In genomic region chr22:29553391-29554224, GRCh38 we compare ENCODE assay signal across 1 cellular context.
TF ChIP-seq lines count a peak whose summit lies in the region.

Gene THOC5 (minus strand): TSS chr22:29553757. CDS start chr22:29549147, 4,610 bp downstream.

TF ChIP-seq in HepG2, 621 proteins besides CTCF, POLR2A, EP300 and RAD21 (continued from another document and continues in another):
- TF ChIP-seq SIN3A (IDR thresholded peaks at IDR 0.05; ENCODE audit: borderline replicate concordance, low read depth, low read length) = peak; percentile 92
- peak; percentile 44; the same call in 1 of the 2 replicates for TF ChIP-seq MEIS1 (CRISPR knock-in tag; IDR thresholded peaks at IDR 0.05; ENCODE audit: borderline replicate concordance)
- no peak for TF ChIP-seq BCLAF1 (IDR thresholded peaks at IDR 0.05)
- TF ChIP-seq ZNF816 (CRISPR knock-in tag; IDR thresholded peaks at IDR 0.05; ENCODE audit: borderline replicate concordance) = peak; percentile 84; the same call in 1 of the 2 replicates
- TF ChIP-seq CSRNP1 (CRISPR knock-in tag; IDR thresholded peaks at IDR 0.05) = no peak
- TF ChIP-seq TFE3 (CRISPR knock-in tag; IDR thresholded peaks at IDR 0.05) = no peak
- TF ChIP-seq MEIS2 (CRISPR knock-in tag; IDR thresholded peaks at IDR 0.05) = no peak; the same call in 1 of the 2 replicates
- TF ChIP-seq FOXO4 (CRISPR knock-in tag; conservative IDR thresholded peaks at IDR 0.05) = no peak
- no peak for TF ChIP-seq NBN (conservative IDR thresholded peaks at IDR 0.05)
- TF ChIP-seq ZBTB10 (CRISPR knock-in tag; IDR thresholded peaks at IDR 0.05; ENCODE audit: borderline replicate concordance) = no peak
- TF ChIP-seq ELF1 (CRISPR knock-in tag; IDR thresholded peaks at IDR 0.05) = peak; percentile 97
- TF ChIP-seq PRDM10 (CRISPR knock-in tag; IDR thresholded peaks at IDR 0.05; ENCODE audit: low read depth) = no peak
- no peak for TF ChIP-seq ZNF10 (CRISPR knock-in tag; IDR thresholded peaks at IDR 0.05; ENCODE audit: borderline replicate concordance, low read depth)
- no peak for TF ChIP-seq ZNF781 (CRISPR knock-in tag; IDR thresholded peaks at IDR 0.05; ENCODE audit: borderline replicate concordance, not compliant biosample characterization)
- peak; percentile 99 for TF ChIP-seq MYC (CRISPR knock-in tag; IDR thresholded peaks at IDR 0.05; ENCODE audit: borderline replicate concordance)
- no peak for TF ChIP-seq RARG (CRISPR knock-in tag; IDR thresholded peaks at IDR 0.05; ENCODE audit: low read depth)
- TF ChIP-seq HNRNPLL (IDR thresholded peaks at IDR 0.05; ENCODE audit: low read depth, low read length, poor library complexity, severe bottlenecking) = peak; percentile 74
- peak; percentile 74; the same call in 1 of the 2 replicates for TF ChIP-seq ZNF609 (CRISPR knock-in tag; IDR thresholded peaks at IDR 0.05; ENCODE audit: borderline replicate concordance)
- no peak for TF ChIP-seq SUZ12 (IDR thresholded peaks at IDR 0.05; ENCODE audit: low read depth, low read length)
- TF ChIP-seq CBX2 (IDR thresholded peaks at IDR 0.05; ENCODE audit: low read depth, low read length) = no peak
- TF ChIP-seq CBX2 (CRISPR knock-in tag; IDR thresholded peaks at IDR 0.05; ENCODE audit: low read depth) = no peak
- peak; percentile 83; the same call in 1 of the 2 replicates for TF ChIP-seq TSC22D2 (CRISPR knock-in tag; IDR thresholded peaks at IDR 0.05; ENCODE audit: borderline replicate concordance)
- peak; percentile 60 for TF ChIP-seq HCFC1 (IDR thresholded peaks at IDR 0.05; ENCODE audit: low read depth, low read length)
- TF ChIP-seq KAT7 (CRISPR knock-in tag; IDR thresholded peaks at IDR 0.05; ENCODE audit: borderline replicate concordance) = no peak; the same call in 1 of the 2 replicates
- peak; percentile 81 for TF ChIP-seq HDAC2 (CRISPR knock-in tag; IDR thresholded peaks at IDR 0.05)
- peak; percentile 75 for TF ChIP-seq ZBTB38 (CRISPR knock-in tag; IDR thresholded peaks at IDR 0.05)
- TF ChIP-seq ELK4 (CRISPR knock-in tag; IDR thresholded peaks at IDR 0.05; ENCODE audit: borderline replicate concordance) = no peak; the same call in 1 of the 2 replicates
- TF ChIP-seq ATRX (CRISPR knock-in tag; IDR thresholded peaks at IDR 0.05; ENCODE audit: borderline replicate concordance) = no peak
- TF ChIP-seq SMARCC2 (IDR thresholded peaks at IDR 0.05) = no peak
- TF ChIP-seq ZNF282 (IDR thresholded peaks at IDR 0.05; ENCODE audit: partially characterized antibody) = no peak
- no peak for TF ChIP-seq MAFG (CRISPR knock-in tag; IDR thresholded peaks at IDR 0.05)
- no peak for TF ChIP-seq JUND (CRISPR knock-in tag; IDR thresholded peaks at IDR 0.05)
- no peak for TF ChIP-seq ZBTB43 (CRISPR knock-in tag; conservative IDR thresholded peaks at IDR 0.05)
- TF ChIP-seq ZNF580 (CRISPR knock-in tag; IDR thresholded peaks at IDR 0.05; ENCODE audit: borderline replicate concordance, low read depth) = peak; percentile 97; the same call in 1 of the 2 replicates
- peak; percentile 89; the same call in 1 of the 2 replicates for TF ChIP-seq KMT2A (CRISPR knock-in tag; IDR thresholded peaks at IDR 0.05)
